In the genomic region with DNA sequence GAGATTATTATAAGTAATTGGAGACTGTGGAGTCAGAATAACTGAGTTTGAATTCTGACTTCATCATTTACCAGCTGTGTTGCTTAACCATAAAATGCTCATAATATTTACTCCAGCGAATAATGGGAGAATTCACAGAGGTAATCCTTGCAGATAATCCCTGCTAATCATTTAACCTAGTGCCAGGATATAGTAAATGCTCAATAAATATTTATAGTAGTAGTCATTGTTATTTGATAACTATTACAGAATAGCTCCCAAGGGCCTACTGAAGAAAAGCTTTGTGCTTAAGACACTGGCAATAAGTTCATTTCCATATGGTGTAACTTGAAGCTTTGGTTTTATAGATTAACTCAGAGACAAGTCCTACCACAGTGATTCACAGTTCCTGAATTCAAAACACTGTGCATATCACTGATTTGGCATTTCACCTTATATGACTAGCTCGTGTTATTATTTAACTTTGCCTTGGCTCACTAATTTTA, we compare ENCODE assay signal across 8 cellular contexts.
A peak's percentile ranks its signal among the peaks of the same experiment; 100 is the strongest.
DNase-seq lines count a peak whose midpoint lies in the region; ATAC-seq and TF ChIP-seq lines count a peak whose summit lies in the region.

No MANE protein-coding gene starts in this region.

- ATAC-seq in GM21737 (IDR thresholded peaks at IDR 0.05; ENCODE audit: unreplicated experiment): peak; percentile 76

- TF ChIP-seq CTCF in AG10803 (conservative IDR thresholded peaks at IDR 0.05; ENCODE audit: low read length): no peak
- no peak for TF ChIP-seq CTCF in fibroblast of pulmonary artery (IDR thresholded peaks at IDR 0.05; ENCODE audit: low read length, missing control alignments)

- H3K4me3 ChIP-seq in AG10803 (ENCODE audit: low read length): no peak overlapping the region
- no peak overlapping the region for H3K4me3 ChIP-seq in fibroblast of pulmonary artery (replicated peaks; ENCODE audit: low read depth, low read length)

- peak; percentile 96 for DNase-seq in AG10803 (ENCODE audit: low read depth)
- peak; percentile 57 for DNase-seq in NCI-H524 treated with DMSO at 0.1 percent for 48 hours (lab: John Stamatoyannopoulos, UW)
- peak; percentile 62 for DNase-seq in fibroblast of pulmonary artery (ENCODE audit: low read depth)
- DNase-seq in activated effector memory CD4-positive, alpha-beta T cell treated with Interleukin-2 at 50 U/mL for 16 hours: no peak
- DNase-seq in GOT3 (lab: John Stamatoyannopoulos, UW): no peak
- no peak for DNase-seq in ecto neural progenitor cell (ENCODE audit: low spot score)
- DNase-seq in NK-92 (lab: John Stamatoyannopoulos, UW; ENCODE audit: unreplicated experiment): no peak

Comparison
In these comparisons a context has a peak if more than half of its experiments do, and no peak if none do; other contexts are left out.
1. DNase-seq: peak in AG10803 (single experiment), NCI-H524 treated with DMSO at 0.1 percent for 48 hours (single experiment) and fibroblast of pulmonary artery (single experiment); none in activated effector memory CD4-positive, alpha-beta T cell treated with Interleukin-2 at 50 U/mL for 16 hours (single experiment), GOT3 (single experiment), ecto neural progenitor cell (single experiment) and NK-92 (single experiment).